ENCODE assay signal across 13 cellular contexts in genomic region chr5:74578356-74579044, GRCh38.
A peak's percentile ranks its signal among the peaks of the same experiment; 100 is the strongest.
DNase-seq lines count a peak whose midpoint lies in the region; ATAC-seq, FAIRE-seq and TF ChIP-seq lines count a peak whose summit lies in the region.
"Had no signal": no experiment of that assay in that cellular context is flagged by ENCODE, and none has a peak within 500 bp of the region (broad histone marks: within the 10 kb centered on the region; RNA-seq: fewer than 3 reads in every experiment).

No MANE protein-coding gene starts in this region.

- no peak for FAIRE-seq in D721Med (lab: Jason Lieb, UNC)
- FAIRE-seq: frontal cortex had no signal

- H3K4me1 ChIP-seq in tibial nerve = peaks cover 0 to 25% (median 5%) of the 10 kb centered on the region in 4 donors
- H3K4me1 ChIP-seq: psoas muscle had no signal

- ATAC-seq in HG02642 (IDR thresholded peaks at IDR 0.05; ENCODE audit: poor library complexity, unreplicated experiment) = peak; percentile 39
- peak; percentile 48 for ATAC-seq in stimulated activated memory B cell treated with anti-CD40 and anti-IgM and Interleukin-4, amounts not matched to agents 10 μg/mL and 1 μg/mL and 100 μg/mL, for 72 hours
- ATAC-seq: left lung, psoas muscle had no signal

- 90 to 96% methylated on average over 7 of the region's 7 CpGs for WGBS in tibial nerve, 2 donors

- H3K27me3 Mint-ChIP-seq in activated naive CD4-positive, alpha-beta T cell treated with anti-CD3 and anti-CD28 coated beads, Interleukin-2, amount 10 ng/mL, durations not matched to agents 7 days and 5 days = no peaks in the 10 kb centered on the region
- H3K27me3 Mint-ChIP-seq in T-helper 2 cell treated with Interferon-gamma antibody and Interleukin-4, amounts not matched to agents 5 μg/mL and 100 μg/mL, for 36 hours (ENCODE audit: low read depth) = peaks cover 35% of the 10 kb centered on the region
- H3K27me3 Mint-ChIP-seq in stimulated activated memory B cell treated with anti-CD40 and anti-IgM and Interleukin-4, amounts not matched to agents 10 μg/mL and 1 μg/mL and 100 μg/mL, for 72 hours = no peaks in the 10 kb centered on the region

- H3K27ac Mint-ChIP-seq in activated naive CD4-positive, alpha-beta T cell treated with anti-CD3 and anti-CD28 coated beads, Interleukin-2, amount 10 ng/mL, durations not matched to agents 7 days and 5 days = peak overlapping the region; percentile 82
- peak overlapping the region; percentile 77 for H3K27ac Mint-ChIP-seq in T-helper 2 cell treated with Interferon-gamma antibody and Interleukin-4, amounts not matched to agents 5 μg/mL and 100 μg/mL, for 36 hours
- no peak overlapping the region for H3K27ac Mint-ChIP-seq in stimulated activated memory B cell treated with anti-CD40 and anti-IgM and Interleukin-4, amounts not matched to agents 10 μg/mL and 1 μg/mL and 100 μg/mL, for 72 hours

- TF ChIP-seq CTCF in tibial nerve (IDR thresholded peaks at IDR 0.05) (no peak), D721Med (IDR thresholded peaks at IDR 0.05; ENCODE audit: insufficient read depth, missing control alignments) (no peak)

- H3K4me3 Mint-ChIP-seq in activated naive CD4-positive, alpha-beta T cell treated with anti-CD3 and anti-CD28 coated beads, Interleukin-2, amount 10 ng/mL, durations not matched to agents 7 days and 5 days = no peak overlapping the region
- H3K4me3 Mint-ChIP-seq in T-helper 2 cell treated with Interferon-gamma antibody and Interleukin-4, amounts not matched to agents 5 μg/mL and 100 μg/mL, for 36 hours = peak overlapping the region; percentile 69
- H3K4me3 Mint-ChIP-seq in stimulated activated memory B cell treated with anti-CD40 and anti-IgM and Interleukin-4, amounts not matched to agents 10 μg/mL and 1 μg/mL and 100 μg/mL, for 72 hours = no peak overlapping the region

- no peaks in the 10 kb centered on the region for H3K27me3 ChIP-seq in tibial nerve
- H3K27me3 ChIP-seq: left lung had no signal

- H3K9me3 Mint-ChIP-seq in activated naive CD4-positive, alpha-beta T cell treated with anti-CD3 and anti-CD28 coated beads, Interleukin-2, amount 10 ng/mL, durations not matched to agents 7 days and 5 days = no peaks in the 10 kb centered on the region
- no peaks in the 10 kb centered on the region for H3K9me3 Mint-ChIP-seq in T-helper 2 cell treated with Interferon-gamma antibody and Interleukin-4, amounts not matched to agents 5 μg/mL and 100 μg/mL, for 36 hours
- no peaks in the 10 kb centered on the region for H3K9me3 Mint-ChIP-seq in stimulated activated memory B cell treated with anti-CD40 and anti-IgM and Interleukin-4, amounts not matched to agents 10 μg/mL and 1 μg/mL and 100 μg/mL, for 72 hours

- H3K4me1 Mint-ChIP-seq in activated naive CD4-positive, alpha-beta T cell treated with anti-CD3 and anti-CD28 coated beads, Interleukin-2, amount 10 ng/mL, durations not matched to agents 7 days and 5 days = peaks cover 37% of the 10 kb centered on the region
- H3K4me1 Mint-ChIP-seq in T-helper 2 cell treated with Interferon-gamma antibody and Interleukin-4, amounts not matched to agents 5 μg/mL and 100 μg/mL, for 36 hours (ENCODE audit: low read depth) = peaks cover 36% of the 10 kb centered on the region
- H3K4me1 Mint-ChIP-seq in stimulated activated memory B cell treated with anti-CD40 and anti-IgM and Interleukin-4, amounts not matched to agents 10 μg/mL and 1 μg/mL and 100 μg/mL, for 72 hours = peaks cover 18% of the 10 kb centered on the region

- peaks cover 3% of the 10 kb centered on the region for H3K36me3 Mint-ChIP-seq in activated naive CD4-positive, alpha-beta T cell treated with anti-CD3 and anti-CD28 coated beads, Interleukin-2, amount 10 ng/mL, durations not matched to agents 7 days and 5 days
- peaks cover 1% of the 10 kb centered on the region for H3K36me3 Mint-ChIP-seq in T-helper 2 cell treated with Interferon-gamma antibody and Interleukin-4, amounts not matched to agents 5 μg/mL and 100 μg/mL, for 36 hours (ENCODE audit: low read depth)
- no peaks in the 10 kb centered on the region for H3K36me3 Mint-ChIP-seq in stimulated activated memory B cell treated with anti-CD40 and anti-IgM and Interleukin-4, amounts not matched to agents 10 μg/mL and 1 μg/mL and 100 μg/mL, for 72 hours

- H3K36me3 ChIP-seq in tibial nerve = no peaks in the 10 kb centered on the region
- H3K36me3 ChIP-seq: left lung had no signal

- H3K4me3 ChIP-seq in tibial nerve = no peak overlapping the region
- H3K4me3 ChIP-seq: left lung, psoas muscle had no signal

- TF ChIP-seq EP300 in tibial nerve (IDR thresholded peaks at IDR 0.05) = no peak

- H3K9me3 ChIP-seq in tibial nerve = no peaks in the 10 kb centered on the region
- H3K9me3 ChIP-seq: left lung, psoas muscle had no signal

- H3K27ac ChIP-seq in tibial nerve = no peak overlapping the region
- H3K27ac ChIP-seq: left lung, psoas muscle had no signal

- CTCF ChIA-PET in activated naive CD4-positive, alpha-beta T cell treated with anti-CD3 and anti-CD28 coated beads, Interleukin-2, amount 10 ng/mL, durations not matched to agents 7 days and 5 days (lab: Charles Lee) = interaction anchor here (0.8 kb wide), 1 partner anchor 59 kb away, joined by 3 read pairs; no protein-coding TSS in a partner anchor

- no peak for DNase-seq in activated naive CD4-positive, alpha-beta T cell treated with anti-CD3 and anti-CD28 coated beads, Interleukin-2, amount 10 ng/mL, durations not matched to agents 7 days and 5 days
- no peak for DNase-seq in activated naive CD4-positive, alpha-beta T cell (lab: John Stamatoyannopoulos, UW)
- DNase-seq in T-helper 2 cell treated with Interferon-gamma antibody and Interleukin-4, amounts not matched to agents 5 μg/mL and 100 μg/mL, for 36 hours (ENCODE audit: low spot score) = peak; percentile 10
- DNase-seq in medulla oblongata (ENCODE audit: extremely low spot score) (no peak), tibial nerve (ENCODE audit: low spot score in 2 of 2) (no peak), D721Med (ENCODE audit: insufficient read length, low spot score) (no peak)
- DNase-seq: left lung, NCI-H2171, psoas muscle, SIG-M5 had no signal

- TF ChIP-seq POLR2A in tibial nerve (IDR thresholded peaks at IDR 0.05) = no peak
